ENCODE assay signal across 3 cellular contexts in genomic region chr6:102494808-102495207, GRCh38.
"Had no signal": no experiment of that assay in that cellular context is flagged by ENCODE, and none has a peak within 500 bp of the region (broad histone marks: within the 10 kb centered on the region; RNA-seq: fewer than 3 reads in every experiment).

No MANE protein-coding gene starts in this region.

- ATAC-seq: GM12878 had no signal

- DNase-seq: GDM1, GF-D8 had no signal
